9 cellular contexts compared by ENCODE assay signal in genomic region chr12:122028601-122029560, GRCh38. TPM values are rescaled to one million over a fixed set of nuclear protein-coding genes. Genes with fewer than 3 reads are reported as not detected.
DNase-seq lines count a peak whose midpoint lies in the region; ATAC-seq and TF ChIP-seq lines count a peak whose summit lies in the region.
"Had no signal": no experiment of that assay in that cellular context is flagged by ENCODE, and none has a peak within 500 bp of the region (broad histone marks: within the 10 kb centered on the region; RNA-seq: fewer than 3 reads in every experiment).

No MANE protein-coding gene starts in this region.

- peak; percentile 53 for ATAC-seq in activated CD4-positive, alpha-beta T cell treated with anti-CD3 and anti-CD28 coated beads for 36 hours
- ATAC-seq in HG02973 (IDR thresholded peaks at IDR 0.05; ENCODE audit: unreplicated experiment) = no peak
- ATAC-seq: K562 had no signal

- H3K27ac Mint-ChIP-seq in activated CD4-positive, alpha-beta T cell treated with anti-CD3 and anti-CD28 coated beads for 36 hours = no peak overlapping the region
- no peak overlapping the region for H3K27ac Mint-ChIP-seq in T-helper 2 cell treated with Interferon-gamma antibody and Interleukin-4, amounts not matched to agents 5 μg/mL and 100 μg/mL, for 36 hours

- H3K4me1 Mint-ChIP-seq in activated CD4-positive, alpha-beta T cell treated with anti-CD3 and anti-CD28 coated beads for 36 hours = peaks cover 7% of the 10 kb centered on the region
- no peaks in the 10 kb centered on the region for H3K4me1 Mint-ChIP-seq in T-helper 2 cell treated with Interferon-gamma antibody and Interleukin-4, amounts not matched to agents 5 μg/mL and 100 μg/mL, for 36 hours (ENCODE audit: low read depth)

- H3K4me3 Mint-ChIP-seq in activated CD4-positive, alpha-beta T cell treated with anti-CD3 and anti-CD28 coated beads for 36 hours = no peak overlapping the region
- no peak overlapping the region for H3K4me3 Mint-ChIP-seq in T-helper 2 cell treated with Interferon-gamma antibody and Interleukin-4, amounts not matched to agents 5 μg/mL and 100 μg/mL, for 36 hours

- H3K4me3 ChIP-seq in epithelial cell of proximal tubule (ENCODE audit: low read depth, low read length) = no peak overlapping the region
- H3K4me3 ChIP-seq: K562 had no signal

- no peaks in the 10 kb centered on the region for H3K36me3 Mint-ChIP-seq in activated CD4-positive, alpha-beta T cell treated with anti-CD3 and anti-CD28 coated beads for 36 hours (ENCODE audit: low read depth)
- H3K36me3 Mint-ChIP-seq in T-helper 2 cell treated with Interferon-gamma antibody and Interleukin-4, amounts not matched to agents 5 μg/mL and 100 μg/mL, for 36 hours (ENCODE audit: low read depth) = no peaks in the 10 kb centered on the region

- H3K27me3 Mint-ChIP-seq in activated CD4-positive, alpha-beta T cell treated with anti-CD3 and anti-CD28 coated beads for 36 hours = no peaks in the 10 kb centered on the region
- no peaks in the 10 kb centered on the region for H3K27me3 Mint-ChIP-seq in T-helper 2 cell treated with Interferon-gamma antibody and Interleukin-4, amounts not matched to agents 5 μg/mL and 100 μg/mL, for 36 hours (ENCODE audit: low read depth)

- CTCF ChIA-PET in activated CD4-positive, alpha-beta T cell treated with anti-CD3 and anti-CD28 coated beads for 36 hours (lab: Charles Lee) = interaction anchor here (0.5 to 1.2 kb wide), 12 partner anchors 8 to 285 kb away, joined by 3 to 5 read pairs (median 3); partner anchors contain the start of gene PSMD9

- TF ChIP-seq CTCF in epithelial cell of proximal tubule (conservative IDR thresholded peaks at IDR 0.05; ENCODE audit: low read depth, low read length) = peak; percentile 13

- POLR2A ChIA-PET in activated CD4-positive, alpha-beta T cell treated with anti-CD3 and anti-CD28 coated beads for 36 hours (lab: Charles Lee) = interaction anchor here (0.8 kb wide), 1 partner anchor 8 kb away, joined by 3 read pairs; no protein-coding TSS in a partner anchor

- no peaks in the 10 kb centered on the region for H3K9me3 Mint-ChIP-seq in activated CD4-positive, alpha-beta T cell treated with anti-CD3 and anti-CD28 coated beads for 36 hours (ENCODE audit: low read depth)
- no peaks in the 10 kb centered on the region for H3K9me3 Mint-ChIP-seq in T-helper 2 cell treated with Interferon-gamma antibody and Interleukin-4, amounts not matched to agents 5 μg/mL and 100 μg/mL, for 36 hours

- intact Hi-C loops in activated CD4-positive, alpha-beta T cell treated with anti-CD3 and anti-CD28 coated beads for 36 hours (cut with DNase I, micrococcal nuclease) = no loop called here

- peak; percentile 61 for DNase-seq in activated CD4-positive, alpha-beta T cell treated with anti-CD3 and anti-CD28 coated beads for 36 hours
- DNase-seq in activated CD4-positive, alpha-beta T cell treated with anti-CD3 and anti-CD28 coated beads, Interleukin-2, amount 50 U/mL, for 4 hours = no peak
- DNase-seq in NCI-H2081 (lab: John Stamatoyannopoulos, UW) = peak; percentile 74 to 88
- no peak for DNase-seq in epithelial cell of proximal tubule (ENCODE audit: low read depth)
- DNase-seq in stimulated activated CD8-positive, alpha-beta memory T cell treated with anti-CD3 and anti-CD28 coated beads, Interleukin-4, amount 100 ng/mL, for 48 hours = peak; percentile 79
- DNase-seq in T-helper 2 cell treated with Interferon-gamma antibody and Interleukin-4, amounts not matched to agents 5 μg/mL and 100 μg/mL, for 36 hours (ENCODE audit: low spot score) = no peak
- DNase-seq in HK-2 (ENCODE audit: unreplicated experiment) = no peak

RNA-seq across cellular contexts. Expression of gene BCL7A, which starts 7.2 kb away (rescaled TPM):
- 1 to 10 TPM; 6.4 to 6.6 TPM for total RNA-seq in activated CD4-positive, alpha-beta T cell treated with anti-CD3 and anti-CD28 coated beads for 36 hours
- 12.4 and 15.3 TPM in 2 replicates for total RNA-seq in epithelial cell of proximal tubule

RNA-seq across cellular contexts. Expression of gene MLXIP, which starts 49.7 kb away (rescaled TPM):
- 10 to 100 TPM; 17.7 to 26.4 TPM for total RNA-seq in activated CD4-positive, alpha-beta T cell treated with anti-CD3 and anti-CD28 coated beads for 36 hours
- 17.5 and 18.5 TPM in 2 replicates for total RNA-seq in epithelial cell of proximal tubule

Comparison
In these comparisons a context has a peak if more than half of its experiments do, and no peak if none do; other contexts are left out.
1. DNase-seq: peak in activated CD4-positive, alpha-beta T cell treated with anti-CD3 and anti-CD28 coated beads for 36 hours (single experiment), NCI-H2081 (2 of 2) and stimulated activated CD8-positive, alpha-beta memory T cell treated with anti-CD3 and anti-CD28 coated beads, Interleukin-4, amount 100 ng/mL, for 48 hours (single experiment); none in activated CD4-positive, alpha-beta T cell treated with anti-CD3 and anti-CD28 coated beads, Interleukin-2, amount 50 U/mL, for 4 hours (0 of 2), epithelial cell of proximal tubule (single experiment), T-helper 2 cell treated with Interferon-gamma antibody and Interleukin-4, amounts not matched to agents 5 μg/mL and 100 μg/mL, for 36 hours (single experiment) and HK-2 (single experiment).